In the genomic region with DNA sequence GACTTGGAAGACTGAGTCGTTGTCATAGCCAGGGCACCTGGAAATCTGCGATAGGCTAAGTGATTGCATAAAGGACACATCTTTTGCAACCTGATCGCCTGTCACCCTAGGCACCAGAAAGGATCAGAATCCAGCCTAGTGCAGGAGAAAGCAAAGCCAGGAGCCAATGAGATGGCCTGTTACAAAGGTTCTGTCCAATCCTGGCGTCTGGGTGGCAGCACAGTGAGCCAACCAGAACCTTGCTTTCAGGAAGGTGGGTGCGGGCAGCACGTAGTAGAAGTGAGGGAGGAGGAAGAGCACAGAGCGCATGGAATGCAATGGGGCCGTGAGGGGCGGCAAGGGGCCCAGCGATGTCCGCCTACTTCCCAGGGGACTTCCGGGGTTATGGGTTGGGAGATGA, we compare ENCODE assay signal across 14 cellular contexts.
A peak's percentile ranks its signal among the peaks of the same experiment; 100 is the strongest.
DNase-seq lines count a peak whose midpoint lies in the region; ATAC-seq, FAIRE-seq and TF ChIP-seq lines count a peak whose summit lies in the region.
"Had no signal": no experiment of that assay in that cellular context is flagged by ENCODE, and none has a peak within 500 bp of the region (broad histone marks: within the 10 kb centered on the region; RNA-seq: fewer than 3 reads in every experiment).

No MANE protein-coding gene starts in this region.

- H3K27ac ChIP-seq in H9 (ENCODE audit: insufficient read length, low read depth, low read length) = no peak overlapping the region
- no peak overlapping the region for H3K27ac ChIP-seq in HepG2 (ENCODE audit: extremely low read length, insufficient read depth, low read length)
- H3K27ac ChIP-seq: neural progenitor cell, upper lobe of left lung had no signal

- no peaks in the 10 kb centered on the region for H3K36me3 ChIP-seq in HepG2 (replicated peaks in 1 of 2; ENCODE audit: control insufficient read depth in 1 of 2, insufficient read depth in 2 of 2, low read length in 2 of 2)
- H3K36me3 ChIP-seq: neural progenitor cell, upper lobe of left lung had no signal

- no peak overlapping the region for H4K8ac ChIP-seq in H9 (replicated peaks; ENCODE audit: insufficient read length, low read depth, low read length)

- H3K4me1 ChIP-seq in H9 (ENCODE audit: insufficient read depth, low read length) (no peaks in the 10 kb centered on the region), HepG2 (ENCODE audit: insufficient read depth, low read length) (no peaks in the 10 kb centered on the region)
- H3K4me1 ChIP-seq: neural progenitor cell, upper lobe of left lung had no signal

- H3K18ac ChIP-seq in H9 (ENCODE audit: insufficient read length, low read depth, low read length) = no peak overlapping the region

- no peak overlapping the region for H3K4ac ChIP-seq in H9 (ENCODE audit: low read depth, low read length)

- H3K4me2 ChIP-seq in H9 (ENCODE audit: insufficient read depth, insufficient read length, low read length) (no peak overlapping the region), HepG2 (ENCODE audit: low read depth, low read length) (no peak overlapping the region)
- H3K4me2 ChIP-seq: neural progenitor cell had no signal

- no peaks in the 10 kb centered on the region for H3K79me1 ChIP-seq in H9 (ENCODE audit: insufficient read depth, low read depth, low read length, poor library complexity, severe bottlenecking)

- no peak for TF ChIP-seq RAD21 in HepG2 (CRISPR knock-in tag; IDR thresholded peaks at IDR 0.05)

- no peak overlapping the region for H3K27ac Mint-ChIP-seq in H9
- H3K27ac Mint-ChIP-seq in WTC11 = no peak overlapping the region
- H3K27ac Mint-ChIP-seq: activated naive CD8-positive, alpha-beta T cell; neural progenitor cell had no signal

- H3K27me3 ChIP-seq in H9 (ENCODE audit: insufficient read depth, low read length) (no peaks in the 10 kb centered on the region), HepG2 (ENCODE audit: control insufficient read depth in 1 of 2, insufficient read depth in 2 of 2, low read length in 2 of 2) (no peaks in the 10 kb centered on the region)
- H3K27me3 ChIP-seq: neural progenitor cell, upper lobe of left lung had no signal

- intact Hi-C loops in HepG2 (cut with micrococcal nuclease; ENCODE audit: unreplicated experiment) = no loop called here

- H2AFZ ChIP-seq in H9 (ENCODE audit: low read length) = no peak overlapping the region
- no peak overlapping the region for H2AFZ ChIP-seq in HepG2 (ENCODE audit: low read length)
- H2AFZ ChIP-seq: neural progenitor cell had no signal

- CTCF ChIA-PET in WTC11 (lab: Charles Lee) = interaction anchor here (1.0 kb wide), 1 partner anchor 41 kb away, joined by 4 read pairs; no protein-coding TSS in a partner anchor
- CTCF ChIA-PET in HepG2 (lab: Yijun Ruan, JAX; ENCODE audit: low intra/inter-chr PET ratio, low total read pairs) = no interaction called here

- H2AK5ac ChIP-seq in H9 (ENCODE audit: insufficient read length, low read length) = no peak overlapping the region

- H3K4me3 Mint-ChIP-seq in H9 (no peak overlapping the region), WTC11 (no peak overlapping the region)
- H3K4me3 Mint-ChIP-seq: activated naive CD8-positive, alpha-beta T cell; neural progenitor cell had no signal

- H3K9me3 ChIP-seq in H9 (ENCODE audit: control insufficient read depth, low read depth, low read length) = no peaks in the 10 kb centered on the region
- no peaks in the 10 kb centered on the region for H3K9me3 ChIP-seq in HepG2 (ENCODE audit: low read length)
- H3K9me3 ChIP-seq: upper lobe of left lung had no signal

- no peak overlapping the region for H2BK120ac ChIP-seq in H9 (ENCODE audit: low read depth, low read length, poor library complexity, severe bottlenecking)

- no peak for TF ChIP-seq POLR2A in HepG2 (IDR thresholded peaks at IDR 0.05; ENCODE audit: insufficient read depth in 1 of 2, low read depth in 2 of 2, low read length in 2 of 2)

- H4K91ac ChIP-seq in H9 (ENCODE audit: insufficient read length, low read depth, low read length) = no peak overlapping the region

- H3K9me3 Mint-ChIP-seq in H9 (no peaks in the 10 kb centered on the region), WTC11 (peaks cover 7% of the 10 kb centered on the region; the same call in 1 of the 2 replicates)
- H3K9me3 Mint-ChIP-seq: neural progenitor cell had no signal

- H3K4me1 Mint-ChIP-seq in H9 (no peaks in the 10 kb centered on the region), WTC11 (no peaks in the 10 kb centered on the region)

- no peaks in the 10 kb centered on the region for H3K23me2 ChIP-seq in H9 (ENCODE audit: insufficient read length, low read depth, low read length, poor library complexity, severe bottlenecking)

- no TSS peak for BruUV-seq in HepG2 (replicated peaks; lab: Mats Ljungman, UMichigan)

- no peaks in the 10 kb centered on the region for H3K36me3 Mint-ChIP-seq in H9 (ENCODE audit: insufficient read depth in 1 of 3, low read depth in 3 of 3)
- no peaks in the 10 kb centered on the region for H3K36me3 Mint-ChIP-seq in WTC11
- H3K36me3 Mint-ChIP-seq: neural progenitor cell had no signal

- H2BK15ac ChIP-seq in H9 (ENCODE audit: low read depth, low read length) = no peak overlapping the region

- ATAC-seq in WTC11 (peak; percentile 44; the same call in 1 of the 2 replicates), HepG2 (no peak; the same call in 2 of the 3 replicates), HG03097 (IDR thresholded peaks at IDR 0.05; ENCODE audit: low FRiP score, unreplicated experiment) (no peak)

- no peak overlapping the region for H3K9ac ChIP-seq in H9 (ENCODE audit: extremely low read depth, insufficient read length, low read length)
- no peak overlapping the region for H3K9ac ChIP-seq in HepG2 (ENCODE audit: insufficient read depth, low read depth, low read length)
- H3K9ac ChIP-seq: neural progenitor cell had no signal

- no peak overlapping the region for H3K23ac ChIP-seq in H9 (ENCODE audit: insufficient read length, low read depth, low read length)

- in situ Hi-C loops in HepG2 (cut with HindIII; ENCODE audit: extremely low pct_ligation_motif_present, low pct_unique_long_range_greater_than_20kb) = no loop called here

- TF ChIP-seq EP300 in HepG2 (IDR thresholded peaks at IDR 0.05; ENCODE audit: low read depth in 2 of 2, low read length in 2 of 2) = no peak
- TF ChIP-seq EP300 in HepG2 (CRISPR knock-in tag; IDR thresholded peaks at IDR 0.05; ENCODE audit: borderline replicate concordance) = no peak

- POLR2A ChIA-PET in WTC11 (lab: Charles Lee) = no interaction called here
- POLR2A ChIA-PET in HepG2 (lab: Yijun Ruan, JAX) = no interaction called here

- no peaks in the 10 kb centered on the region for H3K79me2 ChIP-seq in H9 (ENCODE audit: insufficient read depth, low read length)
- H3K79me2 ChIP-seq in HepG2 (ENCODE audit: insufficient read depth, low read length) = no peaks in the 10 kb centered on the region

- no peak overlapping the region for H3K56ac ChIP-seq in H9 (ENCODE audit: insufficient read length, low read depth, low read length)

- no peak overlapping the region for H2BK12ac ChIP-seq in H9 (ENCODE audit: insufficient read length, low read depth, low read length)

- H4K20me1 ChIP-seq in H9 (ENCODE audit: control insufficient read depth, insufficient read depth, insufficient read length) (no peaks in the 10 kb centered on the region), HepG2 (ENCODE audit: insufficient read depth, low read length) (no peaks in the 10 kb centered on the region)

- no peak for FAIRE-seq in HepG2 (lab: Jason Lieb, UNC)

- H2BK20ac ChIP-seq in H9 (ENCODE audit: low read depth, low read length, poor library complexity, severe bottlenecking) = no peak overlapping the region

- TF ChIP-seq CTCF in H9 (conservative IDR thresholded peaks at IDR 0.05) (no peak), WTC11 (IDR thresholded peaks at IDR 0.05) (no peak), HepG2 (CRISPR knock-in tag; IDR thresholded peaks at IDR 0.05) (no peak)

- H2BK5ac ChIP-seq in H9 (ENCODE audit: insufficient read length, low read length) = no peak overlapping the region

- WGBS in H9 (ENCODE audit: extremely low coverage, insufficient read length, low lambda C conversion rate) = no CpG with 5 or more reads among the region's 12 CpGs
- 45% methylated on average over 12 of the region's 12 CpGs for WGBS in HepG2 (ENCODE audit: low lambda C conversion rate)

- no peak overlapping the region for H3K4me3 ChIP-seq in HepG2 (replicated peaks in 1 of 3; ENCODE audit: insufficient read depth in 1 of 3, low read depth in 2 of 3, low read length in 3 of 3)
- H3K4me3 ChIP-seq: neural progenitor cell, upper lobe of left lung had no signal

- H3K14ac ChIP-seq in H9 (ENCODE audit: insufficient read depth, low read length) = no peak overlapping the region

- DNase-seq in activated CD4-positive, alpha-beta T cell treated with anti-CD3 and anti-CD28 coated beads for 4 hours = peak; percentile 4 to 11
- DNase-seq in activated CD4-positive, alpha-beta T cell treated with anti-CD3 and anti-CD28 coated beads for 1 hour = no peak
- DNase-seq in H9 (peak; percentile 32), WTC11 (ENCODE audit: low spot score) (no peak), HepG2 (ENCODE audit: low spot score) (no peak), GOT3 (lab: John Stamatoyannopoulos, UW) (no peak), NCI-H2227 (lab: John Stamatoyannopoulos, UW; ENCODE audit: unreplicated experiment) (no peak)
- DNase-seq: 8988T, NCI-H1092 treated with DMSO at 0.1 percent for 48 hours, SIG-M5, upper lobe of left lung had no signal

- no peak overlapping the region for H3T11ph ChIP-seq in H9 (ENCODE audit: low read length)

- H3K27me3 Mint-ChIP-seq in H9 (ENCODE audit: low read depth) = peaks cover 5% of the 10 kb centered on the region
- H3K27me3 Mint-ChIP-seq in WTC11 (ENCODE audit: low read depth) = no peaks in the 10 kb centered on the region; the same call in 1 of the 2 replicates

- no peak overlapping the region for H4K5ac ChIP-seq in H9 (ENCODE audit: insufficient read length, low read depth, low read length)

TF ChIP-seq in WTC11, 78 proteins besides CTCF, POLR2A, EP300 and RAD21:
- TF ChIP-seq MYBL2 (CRISPR knock-in tag; IDR thresholded peaks at IDR 0.05) (no peak), NFYB (CRISPR knock-in tag; conservative IDR thresholded peaks at IDR 0.05; ENCODE audit: low read depth) (peak; percentile 66)

TF ChIP-seq in HepG2, 621 proteins besides CTCF, POLR2A, EP300 and RAD21 (continues in another document):
- TF ChIP-seq, protein P1, sequence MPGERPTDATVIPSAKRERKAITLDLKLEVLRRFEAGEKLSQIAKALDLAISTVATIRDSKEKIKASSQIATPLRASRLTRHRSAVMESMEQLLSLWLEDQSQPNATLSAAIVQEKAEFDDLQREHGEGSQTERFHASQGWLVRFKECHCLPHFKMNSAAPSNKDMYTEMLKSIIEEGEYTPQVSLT (CRISPR knock-in tag; IDR thresholded peaks at IDR 0.05; ENCODE audit: borderline replicate concordance, low read depth) = no peak
- TF ChIP-seq MLLT10 (CRISPR knock-in tag; IDR thresholded peaks at IDR 0.05) (no peak), ZNF766 (CRISPR knock-in tag; IDR thresholded peaks at IDR 0.05; ENCODE audit: borderline replicate concordance) (no peak), NFYC (CRISPR knock-in tag; IDR thresholded peaks at IDR 0.05) (peak; percentile 52), ZFP82 (CRISPR knock-in tag; IDR thresholded peaks at IDR 0.05; ENCODE audit: borderline replicate concordance) (no peak), CENPT (CRISPR knock-in tag; IDR thresholded peaks at IDR 0.05; ENCODE audit: low read depth) (no peak), ZNF530 (CRISPR knock-in tag; IDR thresholded peaks at IDR 0.05; ENCODE audit: low read depth) (no peak), ZNF644 (CRISPR knock-in tag; IDR thresholded peaks at IDR 0.05; ENCODE audit: low read depth) (no peak)

Comparison
In these comparisons a context has a peak if more than half of its experiments do, and no peak if none do; other contexts are left out.
1. DNase-seq: peak in activated CD4-positive, alpha-beta T cell treated with anti-CD3 and anti-CD28 coated beads for 4 hours (2 of 2) and H9 (single experiment); none in activated CD4-positive, alpha-beta T cell treated with anti-CD3 and anti-CD28 coated beads for 1 hour (single experiment), WTC11 (single experiment), HepG2 (single experiment), GOT3 (single experiment) and NCI-H2227 (single experiment).